1 cellular context compared by ENCODE assay signal in genomic region chr7:112592565-112592964, GRCh38.
A peak's percentile ranks its signal among the peaks of the same experiment; 100 is the strongest.
TF ChIP-seq lines count a peak whose summit lies in the region.

No MANE protein-coding gene starts in this region.

TF ChIP-seq in K562, 482 proteins besides CTCF, POLR2A, EP300 and RAD21 (continued from another document):
- TF ChIP-seq, protein P1, sequence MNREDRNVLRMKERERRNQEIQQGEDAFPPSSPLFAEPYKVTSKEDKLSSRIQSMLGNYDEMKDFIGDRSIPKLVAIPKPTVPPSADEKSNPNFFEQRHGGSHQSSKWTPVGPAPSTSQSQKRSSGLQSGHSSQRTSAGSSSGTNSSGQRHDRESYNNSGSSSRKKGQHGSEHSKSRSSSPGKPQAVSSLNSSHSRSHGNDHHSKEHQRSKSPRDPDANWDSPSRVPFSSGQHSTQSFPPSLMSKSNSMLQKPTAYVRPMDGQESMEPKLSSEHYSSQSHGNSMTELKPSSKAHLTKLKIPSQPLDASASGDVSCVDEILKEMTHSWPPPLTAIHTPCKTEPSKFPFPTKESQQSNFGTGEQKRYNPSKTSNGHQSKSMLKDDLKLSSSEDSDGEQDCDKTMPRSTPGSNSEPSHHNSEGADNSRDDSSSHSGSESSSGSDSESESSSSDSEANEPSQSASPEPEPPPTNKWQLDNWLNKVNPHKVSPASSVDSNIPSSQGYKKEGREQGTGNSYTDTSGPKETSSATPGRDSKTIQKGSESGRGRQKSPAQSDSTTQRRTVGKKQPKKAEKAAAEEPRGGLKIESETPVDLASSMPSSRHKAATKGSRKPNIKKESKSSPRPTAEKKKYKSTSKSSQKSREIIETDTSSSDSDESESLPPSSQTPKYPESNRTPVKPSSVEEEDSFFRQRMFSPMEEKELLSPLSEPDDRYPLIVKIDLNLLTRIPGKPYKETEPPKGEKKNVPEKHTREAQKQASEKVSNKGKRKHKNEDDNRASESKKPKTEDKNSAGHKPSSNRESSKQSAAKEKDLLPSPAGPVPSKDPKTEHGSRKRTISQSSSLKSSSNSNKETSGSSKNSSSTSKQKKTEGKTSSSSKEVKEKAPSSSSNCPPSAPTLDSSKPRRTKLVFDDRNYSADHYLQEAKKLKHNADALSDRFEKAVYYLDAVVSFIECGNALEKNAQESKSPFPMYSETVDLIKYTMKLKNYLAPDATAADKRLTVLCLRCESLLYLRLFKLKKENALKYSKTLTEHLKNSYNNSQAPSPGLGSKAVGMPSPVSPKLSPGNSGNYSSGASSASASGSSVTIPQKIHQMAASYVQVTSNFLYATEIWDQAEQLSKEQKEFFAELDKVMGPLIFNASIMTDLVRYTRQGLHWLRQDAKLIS (CRISPR knock-in tag; IDR thresholded peaks at IDR 0.05), result no peak
- TF ChIP-seq SMAD3 (CRISPR knock-in tag; conservative IDR thresholded peaks at IDR 0.05) (0 out of 2 replicates have a peak, but pooled peaks have one; percentile 62), ZNF444 (CRISPR knock-in tag; IDR thresholded peaks at IDR 0.05) (0 out of 2 replicates have a peak, but pooled peaks have one; percentile 29), ZNF707 (CRISPR knock-in tag; conservative IDR thresholded peaks at IDR 0.05) (no peak), MNT (conservative IDR thresholded peaks at IDR 0.05) (peak in 1 of 2 experiments; percentile 37; a peak in 1 of 4 replicates), ZKSCAN8 (CRISPR knock-in tag; IDR thresholded peaks at IDR 0.05) (no peak), NFE2 (IDR thresholded peaks at IDR 0.05; ENCODE audit: low read depth) (peak; percentile 83), ZNF699 (CRISPR knock-in tag; IDR thresholded peaks at IDR 0.05; ENCODE audit: insufficient replicate concordance) (no peak), ZNF639 (CRISPR knock-in tag; conservative IDR thresholded peaks at IDR 0.05 in 1 of 2, IDR thresholded peaks at IDR 0.05 in 1 of 2) (peak in 1 of 2 experiments; percentile 44; a peak in 1 of 4 replicates), PML (IDR thresholded peaks at IDR 0.05; ENCODE audit: low read length) (peak; percentile 66; the same call in 1 of the 2 replicates), NFRKB (IDR thresholded peaks at IDR 0.05; ENCODE audit: low read depth) (no peak), OTX1 (CRISPR knock-in tag; IDR thresholded peaks at IDR 0.05) (peak; percentile 41; the same call in 1 of the 2 replicates), RNF219 (CRISPR knock-in tag; IDR thresholded peaks at IDR 0.05) (0 out of 2 replicates have a peak, but pooled peaks have one; percentile 58), CBFA2T2 (conservative IDR thresholded peaks at IDR 0.05) (peak; percentile 65), MEF2D (tag; conservative IDR thresholded peaks at IDR 0.05; ENCODE audit: low read depth) (peak; percentile 76; the same call in 1 of the 2 replicates), SMAD4 (CRISPR knock-in tag; conservative IDR thresholded peaks at IDR 0.05) (peak; percentile 62; the same call in 1 of the 2 replicates), ZNF511 (CRISPR knock-in tag; IDR thresholded peaks at IDR 0.05) (no peak), ADNP (tag; IDR thresholded peaks at IDR 0.05) (no peak), CBFA2T3 (IDR thresholded peaks at IDR 0.05) (peak; percentile 82), HIVEP1 (CRISPR knock-in tag; IDR thresholded peaks at IDR 0.05) (no peak), HDGF (IDR thresholded peaks at IDR 0.05) (no peak), MTA1 (IDR thresholded peaks at IDR 0.05; ENCODE audit: borderline replicate concordance) (peak; percentile 42; the same call in 1 of the 2 replicates), KDM1A (IDR thresholded peaks at IDR 0.05) (peak; percentile 93 to 97), MEF2A (IDR thresholded peaks at IDR 0.05; ENCODE audit: control insufficient read depth, low read depth, low read length) (no peak), SPI1 (IDR thresholded peaks at IDR 0.05; ENCODE audit: borderline replicate concordance, low read depth, low read length) (peak; percentile 87), HMG20A (CRISPR knock-in tag; conservative IDR thresholded peaks at IDR 0.05) (peak; percentile 92), PYGO2 (tag; IDR thresholded peaks at IDR 0.05) (0 out of 2 replicates have a peak, but pooled peaks have one; percentile 62), BCL6 (CRISPR knock-in tag; IDR thresholded peaks at IDR 0.05) (no peak; the same call in 1 of the 2 replicates), PHB2 (IDR thresholded peaks at IDR 0.05; ENCODE audit: low read depth) (no peak), CAMTA2 (CRISPR knock-in tag; conservative IDR thresholded peaks at IDR 0.05) (no peak), ZNF766 (CRISPR knock-in tag; conservative IDR thresholded peaks at IDR 0.05) (peak; percentile 72; the same call in 1 of the 2 replicates), BDP1 (IDR thresholded peaks at IDR 0.05; ENCODE audit: insufficient read depth, insufficient read length) (no peak), FOXA3 (CRISPR knock-in tag; conservative IDR thresholded peaks at IDR 0.05 in 1 of 2, IDR thresholded peaks at IDR 0.05 in 1 of 2) (peak in 1 of 2 experiments; percentile 77; a peak in 2 of 4 replicates), ILK (tag; IDR thresholded peaks at IDR 0.05; ENCODE audit: borderline replicate concordance, low read depth) (no peak), SMARCE1 (IDR thresholded peaks at IDR 0.05) (peak; percentile 95; the same call in 1 of the 2 replicates), CREB1 (IDR thresholded peaks at IDR 0.05) (no peak), CREB1 (CRISPR knock-in tag; IDR thresholded peaks at IDR 0.05) (no peak), JUN (IDR thresholded peaks at IDR 0.05; ENCODE audit: borderline replicate concordance, low read depth, low read length) (no peak), JUN (CRISPR knock-in tag; IDR thresholded peaks at IDR 0.05; ENCODE audit: borderline replicate concordance) (no peak), KLF16 (IDR thresholded peaks at IDR 0.05) (peak; percentile 75; the same call in 1 of the 2 replicates), VEZF1 (CRISPR knock-in tag; IDR thresholded peaks at IDR 0.05) (peak; percentile 20; the same call in 1 of the 2 replicates), MAFG (tag; conservative IDR thresholded peaks at IDR 0.05) (peak; percentile 70), SMARCC2 (IDR thresholded peaks at IDR 0.05; ENCODE audit: low read depth) (peak; percentile 66; the same call in 1 of the 2 replicates), DPF2 (IDR thresholded peaks at IDR 0.05) (peak; percentile 65; the same call in 1 of the 2 replicates), HEY1 (CRISPR knock-in tag; IDR thresholded peaks at IDR 0.05; ENCODE audit: borderline replicate concordance) (peak; percentile 81; the same call in 1 of the 2 replicates), NFIC (IDR thresholded peaks at IDR 0.05) (0 out of 2 replicates have a peak, but pooled peaks have one; percentile 9), BRF1 (IDR thresholded peaks at IDR 0.05; ENCODE audit: borderline replicate concordance, extremely low read depth, insufficient read length) (no peak), CHD1 (IDR thresholded peaks at IDR 0.05; ENCODE audit: low read length) (no peak), STAT5A (IDR thresholded peaks at IDR 0.05; ENCODE audit: borderline replicate concordance, low read length) (no peak), ZBTB17 (CRISPR knock-in tag; IDR thresholded peaks at IDR 0.05) (0 out of 2 replicates have a peak, but pooled peaks have one; percentile 15), ELF2 (CRISPR knock-in tag; IDR thresholded peaks at IDR 0.05) (no peak), TAL1 (IDR thresholded peaks at IDR 0.05) (peak; percentile 73)
- TF ChIP-seq, protein P2, sequence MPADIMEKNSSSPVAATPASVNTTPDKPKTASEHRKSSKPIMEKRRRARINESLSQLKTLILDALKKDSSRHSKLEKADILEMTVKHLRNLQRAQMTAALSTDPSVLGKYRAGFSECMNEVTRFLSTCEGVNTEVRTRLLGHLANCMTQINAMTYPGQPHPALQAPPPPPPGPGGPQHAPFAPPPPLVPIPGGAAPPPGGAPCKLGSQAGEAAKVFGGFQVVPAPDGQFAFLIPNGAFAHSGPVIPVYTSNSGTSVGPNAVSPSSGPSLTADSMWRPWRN (IDR thresholded peaks at IDR 0.05; ENCODE audit: low read depth), result peak; percentile 68; the same call in 1 of the 2 replicates
- TF ChIP-seq, protein P3, sequence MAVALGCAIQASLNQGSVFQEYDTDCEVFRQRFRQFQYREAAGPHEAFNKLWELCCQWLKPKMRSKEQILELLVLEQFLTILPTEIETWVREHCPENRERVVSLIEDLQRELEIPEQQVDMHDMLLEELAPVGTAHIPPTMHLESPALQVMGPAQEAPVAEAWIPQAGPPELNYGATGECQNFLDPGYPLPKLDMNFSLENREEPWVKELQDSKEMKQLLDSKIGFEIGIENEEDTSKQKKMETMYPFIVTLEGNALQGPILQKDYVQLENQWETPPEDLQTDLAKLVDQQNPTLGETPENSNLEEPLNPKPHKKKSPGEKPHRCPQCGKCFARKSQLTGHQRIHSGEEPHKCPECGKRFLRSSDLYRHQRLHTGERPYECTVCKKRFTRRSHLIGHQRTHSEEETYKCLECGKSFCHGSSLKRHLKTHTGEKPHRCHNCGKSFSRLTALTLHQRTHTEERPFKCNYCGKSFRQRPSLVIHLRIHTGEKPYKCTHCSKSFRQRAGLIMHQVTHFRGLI (CRISPR knock-in tag; IDR thresholded peaks at IDR 0.05), result peak; percentile 59; the same call in 1 of the 2 replicates
- TF ChIP-seq, protein P4, sequence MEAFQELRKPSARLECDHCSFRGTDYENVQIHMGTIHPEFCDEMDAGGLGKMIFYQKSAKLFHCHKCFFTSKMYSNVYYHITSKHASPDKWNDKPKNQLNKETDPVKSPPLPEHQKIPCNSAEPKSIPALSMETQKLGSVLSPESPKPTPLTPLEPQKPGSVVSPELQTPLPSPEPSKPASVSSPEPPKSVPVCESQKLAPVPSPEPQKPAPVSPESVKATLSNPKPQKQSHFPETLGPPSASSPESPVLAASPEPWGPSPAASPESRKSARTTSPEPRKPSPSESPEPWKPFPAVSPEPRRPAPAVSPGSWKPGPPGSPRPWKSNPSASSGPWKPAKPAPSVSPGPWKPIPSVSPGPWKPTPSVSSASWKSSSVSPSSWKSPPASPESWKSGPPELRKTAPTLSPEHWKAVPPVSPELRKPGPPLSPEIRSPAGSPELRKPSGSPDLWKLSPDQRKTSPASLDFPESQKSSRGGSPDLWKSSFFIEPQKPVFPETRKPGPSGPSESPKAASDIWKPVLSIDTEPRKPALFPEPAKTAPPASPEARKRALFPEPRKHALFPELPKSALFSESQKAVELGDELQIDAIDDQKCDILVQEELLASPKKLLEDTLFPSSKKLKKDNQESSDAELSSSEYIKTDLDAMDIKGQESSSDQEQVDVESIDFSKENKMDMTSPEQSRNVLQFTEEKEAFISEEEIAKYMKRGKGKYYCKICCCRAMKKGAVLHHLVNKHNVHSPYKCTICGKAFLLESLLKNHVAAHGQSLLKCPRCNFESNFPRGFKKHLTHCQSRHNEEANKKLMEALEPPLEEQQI (IDR thresholded peaks at IDR 0.05), result peak; percentile 36; the same call in 1 of the 2 replicates
